Comparison of ENCODE assay signal across 1 cellular context in genomic region chr11:13462928-13463778, GRCh38.
TF ChIP-seq lines count a peak whose summit lies in the region.

BTBD10 (minus strand) TSS chr11:13463222; CDS start chr11:13445124, 18,098 bp downstream.

TF ChIP-seq in HepG2, 621 proteins besides CTCF, POLR2A, EP300 and RAD21 (continued from another document and continues in another):
- TF ChIP-seq SYNCRIP (IDR thresholded peaks at IDR 0.05; ENCODE audit: insufficient read depth, low read depth, low read length), result no peak
- no peak for TF ChIP-seq HIC2 (CRISPR knock-in tag; IDR thresholded peaks at IDR 0.05; ENCODE audit: low read depth)
- no peak for TF ChIP-seq ZNF567 (CRISPR knock-in tag; IDR thresholded peaks at IDR 0.05; ENCODE audit: borderline replicate concordance)
- no peak for TF ChIP-seq ZNF552 (CRISPR knock-in tag; IDR thresholded peaks at IDR 0.05; ENCODE audit: borderline replicate concordance)
- TF ChIP-seq ZNF660 (CRISPR knock-in tag; IDR thresholded peaks at IDR 0.05; ENCODE audit: borderline replicate concordance, low read depth), result no peak
- no peak for TF ChIP-seq RFXAP (CRISPR knock-in tag; IDR thresholded peaks at IDR 0.05; ENCODE audit: borderline replicate concordance)
- TF ChIP-seq ISL2 (CRISPR knock-in tag; IDR thresholded peaks at IDR 0.05), result 0 out of 2 replicates have a peak, but pooled peaks have one; percentile 8
- TF ChIP-seq ZNF276 (CRISPR knock-in tag; IDR thresholded peaks at IDR 0.05; ENCODE audit: low read depth), result peak; percentile 65; the same call in 1 of the 2 replicates
- no peak for TF ChIP-seq TRIM24 (CRISPR knock-in tag; IDR thresholded peaks at IDR 0.05)
- TF ChIP-seq ZNF720 (CRISPR knock-in tag; IDR thresholded peaks at IDR 0.05), result no peak
- TF ChIP-seq TCF7L2 (IDR thresholded peaks at IDR 0.05; ENCODE audit: low read depth, low read length), result no peak
- 0 out of 2 replicates have a peak, but pooled peaks have one; percentile 40 for TF ChIP-seq ZNF160 (CRISPR knock-in tag; IDR thresholded peaks at IDR 0.05)
- TF ChIP-seq CREM (IDR thresholded peaks at IDR 0.05), result 0 out of 2 replicates have a peak, but pooled peaks have one; percentile 17
- TF ChIP-seq CREM (CRISPR knock-in tag; IDR thresholded peaks at IDR 0.05), result no peak
- TF ChIP-seq CBX2 (IDR thresholded peaks at IDR 0.05; ENCODE audit: low read depth, low read length), result no peak
- TF ChIP-seq CBX2 (CRISPR knock-in tag; IDR thresholded peaks at IDR 0.05; ENCODE audit: low read depth), result no peak
- TF ChIP-seq ZNF883 (CRISPR knock-in tag; IDR thresholded peaks at IDR 0.05; ENCODE audit: not compliant biosample characterization), result peak; percentile 68
- TF ChIP-seq ARID2 (CRISPR knock-in tag; IDR thresholded peaks at IDR 0.05; ENCODE audit: borderline replicate concordance), result no peak
- TF ChIP-seq NFIB (CRISPR knock-in tag; IDR thresholded peaks at IDR 0.05; ENCODE audit: borderline replicate concordance), result no peak
- TF ChIP-seq PRDM4 (CRISPR knock-in tag; IDR thresholded peaks at IDR 0.05; ENCODE audit: borderline replicate concordance), result no peak
- TF ChIP-seq ZBTB40 (IDR thresholded peaks at IDR 0.05), result no peak
- TF ChIP-seq ZBTB40 (CRISPR knock-in tag; IDR thresholded peaks at IDR 0.05), result peak; percentile 72; the same call in 1 of the 2 replicates
- peak; percentile 61 for TF ChIP-seq ZNF781 (CRISPR knock-in tag; IDR thresholded peaks at IDR 0.05; ENCODE audit: borderline replicate concordance, not compliant biosample characterization)
- TF ChIP-seq MYC (CRISPR knock-in tag; IDR thresholded peaks at IDR 0.05; ENCODE audit: borderline replicate concordance), result peak; percentile 86; the same call in 1 of the 2 replicates
- TF ChIP-seq ATF4 (CRISPR knock-in tag; IDR thresholded peaks at IDR 0.05), result no peak
- peak; percentile 62 for TF ChIP-seq SKI (IDR thresholded peaks at IDR 0.05; ENCODE audit: partially characterized antibody)
- TF ChIP-seq ZNF556 (CRISPR knock-in tag; IDR thresholded peaks at IDR 0.05; ENCODE audit: borderline replicate concordance), result peak; percentile 63
- peak; percentile 91 for TF ChIP-seq RBM39 (IDR thresholded peaks at IDR 0.05; ENCODE audit: low read depth, low read length, poor library complexity, severe bottlenecking)
- no peak for TF ChIP-seq ZKSCAN8 (CRISPR knock-in tag; IDR thresholded peaks at IDR 0.05; ENCODE audit: borderline replicate concordance)
- TF ChIP-seq ZNF367 (CRISPR knock-in tag; IDR thresholded peaks at IDR 0.05; ENCODE audit: borderline replicate concordance), result no peak
- TF ChIP-seq HMG20A (CRISPR knock-in tag; IDR thresholded peaks at IDR 0.05; ENCODE audit: borderline replicate concordance), result peak; percentile 39; the same call in 1 of the 2 replicates
- no peak for TF ChIP-seq ZNF460 (CRISPR knock-in tag; IDR thresholded peaks at IDR 0.05; ENCODE audit: borderline replicate concordance)
- peak; percentile 57; the same call in 1 of the 2 replicates for TF ChIP-seq FOXO1 (CRISPR knock-in tag; IDR thresholded peaks at IDR 0.05)
- peak; percentile 90; the same call in 1 of the 2 replicates for TF ChIP-seq ZFP1 (CRISPR knock-in tag; IDR thresholded peaks at IDR 0.05)
- no peak for TF ChIP-seq ZNF557 (CRISPR knock-in tag; IDR thresholded peaks at IDR 0.05)
- no peak; the same call in 1 of the 2 replicates for TF ChIP-seq ZNF256 (CRISPR knock-in tag; conservative IDR thresholded peaks at IDR 0.05)
- TF ChIP-seq RFXANK (CRISPR knock-in tag; IDR thresholded peaks at IDR 0.05), result no peak
- TF ChIP-seq NR1H2 (CRISPR knock-in tag; IDR thresholded peaks at IDR 0.05; ENCODE audit: borderline replicate concordance, low read depth), result no peak
- TF ChIP-seq HNRNPL (IDR thresholded peaks at IDR 0.05; ENCODE audit: low read depth, low read length), result 0 out of 2 replicates have a peak, but pooled peaks have one; percentile 15
- peak; percentile 87 for TF ChIP-seq KDM2A (CRISPR knock-in tag; IDR thresholded peaks at IDR 0.05; ENCODE audit: borderline replicate concordance, low read depth)
- TF ChIP-seq RELA (CRISPR knock-in tag; IDR thresholded peaks at IDR 0.05), result no peak
- TF ChIP-seq CHCHD3 (CRISPR knock-in tag; IDR thresholded peaks at IDR 0.05), result no peak
- no peak for TF ChIP-seq MBNL3 (CRISPR knock-in tag; conservative IDR thresholded peaks at IDR 0.05)
- TF ChIP-seq GPN1 (CRISPR knock-in tag; IDR thresholded peaks at IDR 0.05; ENCODE audit: borderline replicate concordance), result no peak
- TF ChIP-seq ZNF280D (CRISPR knock-in tag; IDR thresholded peaks at IDR 0.05), result no peak
- TF ChIP-seq ZNF331 (CRISPR knock-in tag; IDR thresholded peaks at IDR 0.05), result peak; percentile 75
- peak; percentile 84 for TF ChIP-seq DR1 (CRISPR knock-in tag; IDR thresholded peaks at IDR 0.05)
- TF ChIP-seq NFYB (CRISPR knock-in tag; IDR thresholded peaks at IDR 0.05), result peak; percentile 35; the same call in 1 of the 2 replicates
